In genomic region chr2:230872968-230873669, GRCh38 we compare ENCODE assay signal across 9 cellular contexts. TPM values are rescaled to one million over a fixed set of nuclear protein-coding genes. Genes with fewer than 3 reads are reported as not detected.
DNase-seq lines count a peak whose midpoint lies in the region; ATAC-seq and TF ChIP-seq lines count a peak whose summit lies in the region.
"Had no signal": no experiment of that assay in that cellular context is flagged by ENCODE, and none has a peak within 500 bp of the region (broad histone marks: within the 10 kb centered on the region; RNA-seq: fewer than 3 reads in every experiment).

No MANE protein-coding gene starts in this region.

- H4K20me1 ChIP-seq in BLaER1 (peaks cover 79% of the 10 kb centered on the region), SK-N-SH (ENCODE audit: insufficient read depth) (peaks cover 25% of the 10 kb centered on the region; the same call in 1 of the 2 replicates)

- H3K27ac ChIP-seq in BLaER1 (peak overlapping the region; percentile 87), SK-N-SH (ENCODE audit: low read depth in 2 of 2, low read length in 1 of 2) (no peak overlapping the region; a peak in 1 of 4 replicates)

- no peaks in the 10 kb centered on the region for H3K27me3 ChIP-seq in BLaER1
- H3K27me3 ChIP-seq in SK-N-SH (ENCODE audit: insufficient read depth): no peaks in the 10 kb centered on the region
- H3K27me3 ChIP-seq: MG63 had no signal

- H2AFZ ChIP-seq in SK-N-SH (ENCODE audit: low read depth): no peak overlapping the region

- no peak for TF ChIP-seq CTCF in SK-N-SH (IDR thresholded peaks at IDR 0.05)

- H3K9ac ChIP-seq in BLaER1: peak overlapping the region; percentile 4; the same call in 1 of the 2 replicates
- no peak overlapping the region for H3K9ac ChIP-seq in SK-N-SH

- no peak for TF ChIP-seq EP300 in SK-N-SH (IDR thresholded peaks at IDR 0.05; ENCODE audit: borderline replicate concordance in 1 of 2, low read depth in 1 of 2, low read length in 1 of 2)

- no peaks in the 10 kb centered on the region for H3F3A ChIP-seq in SK-N-SH (replicated peaks; ENCODE audit: insufficient read depth)

- H3K79me2 ChIP-seq in SK-N-SH (ENCODE audit: insufficient read depth): no peaks in the 10 kb centered on the region

- peaks cover 38% of the 10 kb centered on the region for H3K36me3 ChIP-seq in BLaER1
- H3K36me3 ChIP-seq in SK-N-SH (replicated peaks in 1 of 2; ENCODE audit: control insufficient read depth in 1 of 2, insufficient read depth in 2 of 2, low read length in 1 of 2): peaks cover 0 to 28% of the 10 kb centered on the region in 2 experiments
- H3K36me3 ChIP-seq: MG63 had no signal

- H3K9me3 ChIP-seq in BLaER1: no peaks in the 10 kb centered on the region
- H3K9me3 ChIP-seq in SK-N-SH: no peaks in the 10 kb centered on the region
- H3K9me3 ChIP-seq: MG63 had no signal

- no peaks in the 10 kb centered on the region for H3K27me3 Mint-ChIP-seq in activated T-helper 17 cell treated with anti-CD3 and anti-CD28 coated beads, Interleukin-2, amount 50 U/mL, for 72 hours

- TF ChIP-seq RAD21 in SK-N-SH (IDR thresholded peaks at IDR 0.05; ENCODE audit: low read length): no peak

- WGBS in SK-N-SH (ENCODE audit: low lambda C conversion rate): 96% methylated on average over 21 of the region's 21 CpGs

- peaks cover 6% of the 10 kb centered on the region for H3K36me3 Mint-ChIP-seq in activated T-helper 17 cell treated with anti-CD3 and anti-CD28 coated beads, Interleukin-2, amount 50 U/mL, for 72 hours (ENCODE audit: low read depth)

- ATAC-seq in GM19035 (IDR thresholded peaks at IDR 0.05; ENCODE audit: unreplicated experiment) (peak; percentile 71), HG02970 (IDR thresholded peaks at IDR 0.05; ENCODE audit: low FRiP score, unreplicated experiment) (peak; percentile 45)
- peak; percentile 61 for ATAC-seq in activated T-helper 17 cell treated with anti-CD3 and anti-CD28 coated beads, Interleukin-2, amount 50 U/mL, for 72 hours (replicated peaks)

- H3K4me3 Mint-ChIP-seq in activated T-helper 17 cell treated with anti-CD3 and anti-CD28 coated beads, Interleukin-2, amount 50 U/mL, for 72 hours: peak overlapping the region; percentile 3

- H3K9me3 Mint-ChIP-seq in activated T-helper 17 cell treated with anti-CD3 and anti-CD28 coated beads, Interleukin-2, amount 50 U/mL, for 72 hours: no peaks in the 10 kb centered on the region

- POLR2A ChIA-PET in SK-N-SH (lab: Yijun Ruan, JAX): no interaction called here

- H3K27ac Mint-ChIP-seq in activated T-helper 17 cell treated with anti-CD3 and anti-CD28 coated beads, Interleukin-2, amount 50 U/mL, for 72 hours: no peak overlapping the region

- H3K4me1 ChIP-seq in BLaER1: peaks cover 99% of the 10 kb centered on the region
- peaks cover 20 to 57% of the 10 kb centered on the region in 2 experiments; a peak in 3 of 4 replicates for H3K4me1 ChIP-seq in SK-N-SH (ENCODE audit: control insufficient read depth in 1 of 2, insufficient read depth in 2 of 2, low read depth in 1 of 2, low read length in 1 of 2)

- no peaks in the 10 kb centered on the region for H3K9me2 ChIP-seq in SK-N-SH

- peak overlapping the region; percentile 43 for H3K4me3 ChIP-seq in BLaER1
- no peak overlapping the region for H3K4me3 ChIP-seq in SK-N-SH (ENCODE audit: low read depth in 2 of 2, low read length in 1 of 2)
- H3K4me3 ChIP-seq: MG63 had no signal

- H3K4me1 Mint-ChIP-seq in activated T-helper 17 cell treated with anti-CD3 and anti-CD28 coated beads, Interleukin-2, amount 50 U/mL, for 72 hours: peaks cover 12% of the 10 kb centered on the region

- DNase-seq in SK-N-SH: no peak
- DNase-seq in pons (ENCODE audit: low spot score): no peak
- DNase-seq in GDM1 (lab: John Stamatoyannopoulos, UW): no peak
- DNase-seq in NCI-H1417 (lab: John Stamatoyannopoulos, UW): no peak
- DNase-seq: MG63 had no signal

- CTCF ChIA-PET in SK-N-SH (lab: Yijun Ruan, JAX): interaction anchor here (1.2 to 7.9 kb wide), 4 partner anchors 25 to 49 kb away, joined by 3 to 58 read pairs (median 26); no protein-coding TSS in a partner anchor

- peak overlapping the region; percentile 92 for H3K4me2 ChIP-seq in BLaER1
- H3K4me2 ChIP-seq in SK-N-SH: no peak overlapping the region

TF ChIP-seq in SK-N-SH, 30 proteins besides CTCF, POLR2A, EP300 and RAD21:
- no peak for TF ChIP-seq POLR2AphosphoS5 (IDR thresholded peaks at IDR 0.05; ENCODE audit: low read depth, low read length)
- TF ChIP-seq RXRA (IDR thresholded peaks at IDR 0.05; ENCODE audit: borderline replicate concordance, low read depth): no peak
- TF ChIP-seq USF1 (IDR thresholded peaks at IDR 0.05; ENCODE audit: borderline replicate concordance, low read depth): no peak
- no peak for TF ChIP-seq TAF1 (IDR thresholded peaks at IDR 0.05; ENCODE audit: borderline replicate concordance, low read depth, low read length)
- TF ChIP-seq MEF2A (IDR thresholded peaks at IDR 0.05; ENCODE audit: borderline replicate concordance, low read depth): no peak
- no peak for TF ChIP-seq TCF12 (IDR thresholded peaks at IDR 0.05)
- TF ChIP-seq SIN3A (IDR thresholded peaks at IDR 0.05; ENCODE audit: borderline replicate concordance, low read depth, low read length): no peak
- no peak for TF ChIP-seq REST (IDR thresholded peaks at IDR 0.05; ENCODE audit: low read depth, low read length)
- no peak for TF ChIP-seq RCOR1 (IDR thresholded peaks at IDR 0.05; ENCODE audit: low read length)
- no peak for TF ChIP-seq FOSL2 (IDR thresholded peaks at IDR 0.05; ENCODE audit: borderline replicate concordance, low read depth)
- no peak for TF ChIP-seq CHD2 (IDR thresholded peaks at IDR 0.05; ENCODE audit: low read length, partially characterized antibody)
- no peak for TF ChIP-seq GABPA (IDR thresholded peaks at IDR 0.05; ENCODE audit: low read depth)
- no peak for TF ChIP-seq ELF1 (IDR thresholded peaks at IDR 0.05)

RNA-seq across cellular contexts. Expression of gene ITM2C, which starts 8.4 kb away (rescaled TPM):
- 10 to 100 TPM; 28.7 to 45.0 TPM for total RNA-seq in activated T-helper 17 cell treated with anti-CD3 and anti-CD28 coated beads, Interleukin-2, amount 50 U/mL, for 72 hours
- polyA plus RNA-seq in SK-N-SH (2012; rRNA removed): 288 and 290 TPM in 2 replicates
- 120 and 202 TPM in 2 replicates for polyA plus RNA-seq in SK-N-SH (2012; cell fraction: cytosol; rRNA removed)
- polyA plus RNA-seq in SK-N-SH (2012; cell fraction: nucleus; rRNA removed): 97.8 and 154 TPM in 2 replicates

RNA-seq across cellular contexts. Expression of gene GPR55, which starts 51.9 kb away (rescaled TPM):
- total RNA-seq in activated T-helper 17 cell treated with anti-CD3 and anti-CD28 coated beads, Interleukin-2, amount 50 U/mL, for 72 hours: 10 to 100 TPM; 11.1 to 19.9 TPM
- not detected in 2 replicates for polyA plus RNA-seq in SK-N-SH (2012; rRNA removed)
- polyA plus RNA-seq in SK-N-SH (2012; cell fraction: cytosol; rRNA removed): not detected in 2 replicates
- 0.02 and 0.04 TPM in 2 replicates for polyA plus RNA-seq in SK-N-SH (2012; cell fraction: nucleus; rRNA removed)
